Comparison of ENCODE assay signal across 21 cellular contexts in genomic region chr16:11610121-11610505, GRCh38. TPM values are rescaled to one million over a fixed set of nuclear protein-coding genes. Genes with fewer than 3 reads are reported as not detected.
DNase-seq lines count a peak whose midpoint lies in the region; TF ChIP-seq lines count a peak whose summit lies in the region.
"Had no signal": no experiment of that assay in that cellular context is flagged by ENCODE, and none has a peak within 500 bp of the region (broad histone marks: within the 10 kb centered on the region; RNA-seq: fewer than 3 reads in every experiment).

No MANE protein-coding gene starts in this region.

- peaks cover 42% of the 10 kb centered on the region for H3K4me1 Mint-ChIP-seq in activated CD4-positive, alpha-beta T cell treated with anti-CD3 and anti-CD28 coated beads, Interleukin-2, amount 10 ng/mL, durations not matched to agents 7 days and 5 days

- TF ChIP-seq CTCF in RWPE1 (conservative IDR thresholded peaks at IDR 0.05; ENCODE audit: low read depth) (no peak), parathyroid adenoma (IDR thresholded peaks at IDR 0.05) (no peak), tibial artery (IDR thresholded peaks at IDR 0.05) (no peak)

- H3K9ac ChIP-seq in BLaER1 treated with 17β-estradiol and CSF1 and Interleukin-3, amounts not matched to agents 10 nM and 100 nM: peak overlapping the region; percentile 3 to 71 (median 50); a peak in 16 of 22 replicates
- no peak overlapping the region for H3K9ac ChIP-seq in parathyroid adenoma

- no peaks in the 10 kb centered on the region for H3K9me3 Mint-ChIP-seq in activated CD4-positive, alpha-beta T cell treated with anti-CD3 and anti-CD28 coated beads, Interleukin-2, amount 10 ng/mL, durations not matched to agents 7 days and 5 days
- H3K9me3 Mint-ChIP-seq: T-helper 2 cell treated with Interferon-gamma antibody and Interleukin-4, amounts not matched to agents 5 μg/mL and 100 μg/mL, for 36 hours had no signal

- no peak overlapping the region for H3K4me3 Mint-ChIP-seq in activated CD4-positive, alpha-beta T cell treated with anti-CD3 and anti-CD28 coated beads, Interleukin-2, amount 10 ng/mL, durations not matched to agents 7 days and 5 days
- H3K4me3 Mint-ChIP-seq: T-helper 2 cell treated with Interferon-gamma antibody and Interleukin-4, amounts not matched to agents 5 μg/mL and 100 μg/mL, for 36 hours had no signal

- CTCF ChIA-PET in RWPE1 (lab: Yijun Ruan, JAX): no interaction called here
- CTCF ChIA-PET in activated CD4-positive, alpha-beta T cell treated with anti-CD3 and anti-CD28 coated beads, Interleukin-2, amount 10 ng/mL, durations not matched to agents 7 days and 5 days (lab: Charles Lee): interaction anchor here (1.2 kb wide), 2 partner anchors 12 to 43 kb away, joined by 3 read pairs; no protein-coding TSS in a partner anchor

- H3K4me2 ChIP-seq in BLaER1 treated with 17β-estradiol and CSF1 and Interleukin-3, amounts not matched to agents 10 nM and 100 nM: peak overlapping the region; percentile 56 to 95 (median 88)
- no peak overlapping the region for H3K4me2 ChIP-seq in parathyroid adenoma (ENCODE audit: low read length)

- H2AFZ ChIP-seq in parathyroid adenoma: peak overlapping the region; percentile 27

- H4K20me1 ChIP-seq in BLaER1 treated with 17β-estradiol and CSF1 and Interleukin-3, amounts not matched to agents 10 nM and 100 nM: no peaks in the 10 kb centered on the region

- no peak for DNase-seq in RWPE1 (ENCODE audit: low spot score)
- peak; percentile 48 for DNase-seq in left kidney (ENCODE audit: low read depth, low spot score)
- DNase-seq in ACHN: no peak
- DNase-seq in tibial artery: no peak
- no peak for DNase-seq in activated CD4-positive, alpha-beta T cell treated with anti-CD3 and anti-CD28 coated beads, Interleukin-2, amount 10 ng/mL, durations not matched to agents 7 days and 5 days
- no peak for DNase-seq in SIG-M5 (lab: John Stamatoyannopoulos, UW)
- DNase-seq: activated CD4-positive, alpha-beta T cell treated with anti-CD3 and anti-CD28 coated beads, Interleukin-2, amount 50 U/mL, for 1 hour; activated gamma-delta T cell; adrenal gland; GDM1; KBM-7; left lung; NCI-H526 treated with DMSO at 0.1 percent for 48 hours; occipital lobe; right cardiac atrium; upper lobe of left lung had no signal

- H3K27ac ChIP-seq in BLaER1 treated with 17β-estradiol and CSF1 and Interleukin-3, amounts not matched to agents 10 nM and 100 nM: peak overlapping the region in 10 of 11 experiments; percentile 50 to 91 (median 78); a peak in 20 of 22 replicates
- peak overlapping the region; percentile 42 for H3K27ac ChIP-seq in RWPE1
- no peak overlapping the region for H3K27ac ChIP-seq in parathyroid adenoma
- H3K27ac ChIP-seq in tibial artery: no peak overlapping the region
- H3K27ac ChIP-seq: adrenal gland, left lung, VCaP had no signal

- peaks cover 2% of the 10 kb centered on the region for H3K27me3 Mint-ChIP-seq in activated CD4-positive, alpha-beta T cell treated with anti-CD3 and anti-CD28 coated beads, Interleukin-2, amount 10 ng/mL, durations not matched to agents 7 days and 5 days

- intact Hi-C loops in tibial artery (cut with DNase I; ENCODE audit: low total_unique reads): no loop called here

- H3K79me2 ChIP-seq in parathyroid adenoma: no peaks in the 10 kb centered on the region

- no peaks in the 10 kb centered on the region for H3K36me3 Mint-ChIP-seq in activated CD4-positive, alpha-beta T cell treated with anti-CD3 and anti-CD28 coated beads, Interleukin-2, amount 10 ng/mL, durations not matched to agents 7 days and 5 days (ENCODE audit: low read depth)

- H3K4me3 ChIP-seq in BLaER1 treated with 17β-estradiol and CSF1 and Interleukin-3, amounts not matched to agents 10 nM and 100 nM: 0 out of 20 replicates have a peak overlapping the region, but pooled peaks of 1 of the 10 experiments have one; percentile 5
- H3K4me3 ChIP-seq in parathyroid adenoma (ENCODE audit: low read depth, low read length): no peak overlapping the region
- H3K4me3 ChIP-seq in tibial artery: no peak overlapping the region
- H3K4me3 ChIP-seq: adrenal gland, dorsolateral prefrontal cortex, left lung, upper lobe of left lung had no signal

- H3K27me3 ChIP-seq in BLaER1 treated with 17β-estradiol and CSF1 and Interleukin-3, amounts not matched to agents 10 nM and 100 nM: no peaks in the 10 kb centered on the region
- no peaks in the 10 kb centered on the region for H3K27me3 ChIP-seq in parathyroid adenoma (ENCODE audit: control insufficient read depth, insufficient read depth, low read length)
- peaks cover 0 to 3% of the 10 kb centered on the region in 2 donors for H3K27me3 ChIP-seq in tibial artery
- H3K27me3 ChIP-seq: left lung, upper lobe of left lung had no signal

- H3K36me3 ChIP-seq in BLaER1 treated with 17β-estradiol and CSF1 and Interleukin-3, amounts not matched to agents 10 nM and 100 nM: no peaks in the 10 kb centered on the region
- H3K36me3 ChIP-seq in parathyroid adenoma (ENCODE audit: control insufficient read depth, insufficient read depth, low read length): no peaks in the 10 kb centered on the region
- H3K36me3 ChIP-seq in tibial artery: no peaks in the 10 kb centered on the region
- H3K36me3 ChIP-seq: adrenal gland, left lung, upper lobe of left lung had no signal

- POLR2A ChIA-PET in RWPE1 (lab: Yijun Ruan, JAX; ENCODE audit: low non-redundant PET): no interaction called here
- POLR2A ChIA-PET in activated CD4-positive, alpha-beta T cell treated with anti-CD3 and anti-CD28 coated beads, Interleukin-2, amount 10 ng/mL, durations not matched to agents 7 days and 5 days (lab: Charles Lee): no interaction called here

- in situ Hi-C loops in ACHN (cut with HindIII; ENCODE audit: low pct_ligation_motif_present, low pct_unique_long_range_greater_than_20kb, low sequenced_read_pairs): no loop called here

- no peaks in the 10 kb centered on the region for H3K9me3 ChIP-seq in BLaER1 treated with 17β-estradiol and CSF1 and Interleukin-3, amounts not matched to agents 10 nM and 100 nM (replicated peaks in 1 of 11)
- no peaks in the 10 kb centered on the region for H3K9me3 ChIP-seq in parathyroid adenoma (ENCODE audit: control insufficient read depth, low read length)
- no peaks in the 10 kb centered on the region for H3K9me3 ChIP-seq in tibial artery
- H3K9me3 ChIP-seq: adrenal gland, left lung, upper lobe of left lung had no signal

- no peak overlapping the region for H3K27ac Mint-ChIP-seq in activated CD4-positive, alpha-beta T cell treated with anti-CD3 and anti-CD28 coated beads, Interleukin-2, amount 10 ng/mL, durations not matched to agents 7 days and 5 days
- H3K27ac Mint-ChIP-seq: T-helper 2 cell treated with Interferon-gamma antibody and Interleukin-4, amounts not matched to agents 5 μg/mL and 100 μg/mL, for 36 hours had no signal

- peaks cover 76 to 100% (median 92%) of the 10 kb centered on the region in 10 experiments for H3K4me1 ChIP-seq in BLaER1 treated with 17β-estradiol and CSF1 and Interleukin-3, amounts not matched to agents 10 nM and 100 nM
- H3K4me1 ChIP-seq in parathyroid adenoma (peaks cover 5% of the 10 kb centered on the region), tibial artery (peaks cover 0 to 8% (median 3%) of the 10 kb centered on the region in 4 donors)
- H3K4me1 ChIP-seq: adrenal gland had no signal

RNA-seq across cellular contexts. Expression of gene LITAF, which starts 23.4 kb away (rescaled TPM):
- total RNA-seq in activated CD4-positive, alpha-beta T cell treated with anti-CD3 and anti-CD28 coated beads, Interleukin-2, amount 10 ng/mL, durations not matched to agents 7 days and 5 days: 100 to 1,000 TPM; 133 to 141 TPM

RNA-seq across cellular contexts. Expression of gene SNN, which starts 58.1 kb away (rescaled TPM):
- 10 to 100 TPM; 21.7 to 23.4 TPM for total RNA-seq in activated CD4-positive, alpha-beta T cell treated with anti-CD3 and anti-CD28 coated beads, Interleukin-2, amount 10 ng/mL, durations not matched to agents 7 days and 5 days

Comparison
In these comparisons a context has a peak if more than half of its experiments do, and no peak if none do; other contexts are left out.
1. H3K27ac ChIP-seq: peak in BLaER1 treated with 17β-estradiol and CSF1 and Interleukin-3, amounts not matched to agents 10 nM and 100 nM (10 of 11) and RWPE1 (single experiment); none in parathyroid adenoma (single experiment) and tibial artery (0 of 2).